3 cellular contexts compared by ENCODE assay signal in the genomic region with DNA sequence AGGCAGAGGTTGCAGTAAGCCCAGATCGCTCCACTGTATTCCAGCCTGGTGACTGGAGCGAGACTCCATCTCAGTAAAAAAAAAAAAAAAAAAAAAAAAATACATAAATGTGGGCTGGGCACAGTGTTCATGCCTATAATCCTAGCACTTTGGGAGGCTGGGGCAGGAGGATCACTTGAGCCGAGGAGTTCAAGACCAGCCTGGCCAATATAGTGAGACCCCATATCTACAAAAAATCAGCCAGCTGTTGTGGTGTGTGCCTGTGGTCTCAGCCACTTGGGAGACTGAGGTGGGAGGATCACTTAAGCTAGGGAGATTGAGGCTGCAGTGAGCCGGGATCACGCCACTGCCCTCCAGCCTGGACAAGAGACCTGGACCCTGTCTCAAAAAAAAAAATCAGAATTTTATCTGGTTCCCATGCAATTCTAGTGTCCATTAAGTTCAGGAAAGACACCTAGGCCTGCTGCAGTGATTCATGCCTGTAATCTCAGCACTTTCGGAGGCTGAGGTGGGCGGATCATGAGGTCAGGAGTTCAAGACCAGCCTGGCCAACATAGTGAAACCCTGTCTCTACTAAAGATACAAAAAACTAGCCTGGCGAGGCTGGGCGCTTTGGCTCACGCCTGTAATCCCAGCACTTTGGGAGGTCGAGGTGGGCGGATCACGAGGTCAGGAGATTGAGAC. TPM values are rescaled to one million over a fixed set of nuclear protein-coding genes. Genes with fewer than 3 reads are reported as not detected.
"Had no signal": no experiment of that assay in that cellular context is flagged by ENCODE, and none has a peak within 500 bp of the region (broad histone marks: within the 10 kb centered on the region; RNA-seq: fewer than 3 reads in every experiment).

No MANE protein-coding gene starts in this region.

RNA-seq across cellular contexts. Expression of gene KREMEN2, which starts 32.7 kb away (rescaled TPM):
- total RNA-seq: Right ventricle myocardium inferior, Right ventricle myocardium superior, SJSA1 had no signal
